25 cellular contexts compared by ENCODE assay signal in the genomic region with DNA sequence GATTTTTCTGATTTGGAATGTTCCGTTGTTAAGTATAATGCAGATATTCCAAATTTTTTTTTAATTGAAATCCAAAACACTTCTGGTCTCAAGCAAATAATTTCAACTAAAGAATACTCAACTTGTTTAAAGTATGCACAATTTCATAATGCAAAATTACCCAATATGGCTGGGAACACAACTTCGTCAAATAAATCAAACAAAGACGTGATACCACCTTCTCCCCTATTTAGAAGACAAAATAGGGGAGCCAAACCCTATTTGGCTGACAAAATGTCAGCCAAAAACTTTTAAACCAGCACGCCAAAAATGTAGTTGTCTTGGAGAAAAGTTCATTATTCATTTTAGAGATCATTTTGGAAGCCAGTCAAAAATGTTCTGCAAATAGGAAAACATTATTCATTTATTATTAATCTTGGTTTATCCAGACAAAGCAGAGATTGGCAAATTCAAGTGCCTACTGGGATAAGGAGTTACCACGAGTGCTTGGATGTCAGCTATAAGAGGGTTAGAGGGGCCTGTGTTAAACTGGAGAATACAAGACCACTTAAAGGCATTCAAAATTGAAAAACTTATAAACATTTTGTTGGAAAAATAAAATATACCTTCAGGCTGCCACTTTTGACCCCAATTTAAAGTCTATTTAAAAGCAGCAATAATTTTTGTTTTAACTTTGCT. TPM values are rescaled to one million over a fixed set of nuclear protein-coding genes. Genes with fewer than 3 reads are reported as not detected.
"Had no signal": no experiment of that assay in that cellular context is flagged by ENCODE, and none has a peak within 500 bp of the region (broad histone marks: within the 10 kb centered on the region; RNA-seq: fewer than 3 reads in every experiment).

No MANE protein-coding gene starts in this region.

- ATAC-seq: K562 had no signal

- FAIRE-seq: K562 had no signal

- H3K9me3 ChIP-seq: SK-N-SH had no signal

- DNase-seq: Kasumi-1, NCI-H1092, NCI-H1105 treated with DMSO at 0.1 percent for 48 hours, NCI-H1417 treated with DMSO at 0.1 percent for 48 hours, NCI-H146, NCI-H1694 treated with DMSO at 0.1 percent for 48 hours, NCI-H1930, NCI-H2081, NCI-H2107, NCI-H226, NCI-H446, NCI-H510A, NCI-H524 treated with DMSO at 0.1 percent for 48 hours, NCI-H69, NCI-H774, Right ventricle myocardium superior, RPMI8226, SIG-M5, SK-N-SH had no signal

- H3K9me2 ChIP-seq: SK-N-SH had no signal

- H3K4me3 ChIP-seq: K562 had no signal

- H3K4me2 ChIP-seq: KMS-11, SK-N-SH had no signal

- H3K9ac ChIP-seq: KMS-11, SK-N-SH had no signal

- H3K27ac ChIP-seq: KMS-11 had no signal

RNA-seq across cellular contexts. Expression of a gene that starts 3.3 kb away (rescaled TPM):
- total RNA-seq: HT1080, M059J, Right ventricle myocardium superior, SK-MEL-5 had no signal
- polyA plus RNA-seq: IgD-negative memory B cell, SK-N-SH had no signal
